8 cellular contexts compared by ENCODE assay signal in genomic region chrX:47216393-47216925, GRCh38. TPM values are rescaled to one million over a fixed set of nuclear protein-coding genes. Genes with fewer than 3 reads are reported as not detected.
A peak's percentile ranks its signal among the peaks of the same experiment; 100 is the strongest.
DNase-seq lines count a peak whose midpoint lies in the region; ATAC-seq, FAIRE-seq and TF ChIP-seq lines count a peak whose summit lies in the region.

No MANE protein-coding gene starts in this region.

- DNase-seq in activated CD4-positive, alpha-beta T cell treated with anti-CD3 and anti-CD28 coated beads, Interleukin-2, amount 10 ng/mL, durations not matched to agents 7 days and 5 days: no peak
- DNase-seq in activated CD4-positive, alpha-beta T cell treated with anti-CD3 and anti-CD28 coated beads, Interleukin-2, amount 50 U/mL, for 1 hour: no peak
- DNase-seq in HepG2 (ENCODE audit: low spot score) (no peak), suprapubic skin (ENCODE audit: low spot score in 2 of 2) (peak in 1 of 2 donors; percentile 56), NCI-H146 (lab: John Stamatoyannopoulos, UW) (no peak), NCI-H2107 (lab: John Stamatoyannopoulos, UW) (no peak), DMS153 treated with DMSO at 0.1 percent for 48 hours (lab: John Stamatoyannopoulos, UW; ENCODE audit: unreplicated experiment) (no peak)

- intact Hi-C loops in HepG2 (cut with micrococcal nuclease; ENCODE audit: unreplicated experiment): no loop called here

- H3K27me3 Mint-ChIP-seq in activated CD4-positive, alpha-beta T cell treated with anti-CD3 and anti-CD28 coated beads, Interleukin-2, amount 10 ng/mL, durations not matched to agents 7 days and 5 days: no peaks in the 10 kb centered on the region
- H3K27me3 Mint-ChIP-seq in activated T-helper 17 cell treated with anti-CD3 and anti-CD28 coated beads, Interleukin-2, amount 50 U/mL, for 72 hours: no peaks in the 10 kb centered on the region

- TF ChIP-seq EP300 in HepG2 (IDR thresholded peaks at IDR 0.05; ENCODE audit: low read depth in 2 of 2, low read length in 2 of 2) (no peak), HepG2 (CRISPR knock-in tag; IDR thresholded peaks at IDR 0.05; ENCODE audit: borderline replicate concordance) (no peak), suprapubic skin (IDR thresholded peaks at IDR 0.05) (no peak)

- TF ChIP-seq POLR2A in HepG2 (IDR thresholded peaks at IDR 0.05; ENCODE audit: insufficient read depth in 1 of 2, low read depth in 2 of 2, low read length in 2 of 2): no peak
- no peak for TF ChIP-seq POLR2A in suprapubic skin (IDR thresholded peaks at IDR 0.05)

- no peak for FAIRE-seq in HepG2 (lab: Jason Lieb, UNC)

- H3K36me3 Mint-ChIP-seq in activated CD4-positive, alpha-beta T cell treated with anti-CD3 and anti-CD28 coated beads, Interleukin-2, amount 10 ng/mL, durations not matched to agents 7 days and 5 days (ENCODE audit: low read depth): peaks cover 42% of the 10 kb centered on the region
- H3K36me3 Mint-ChIP-seq in activated T-helper 17 cell treated with anti-CD3 and anti-CD28 coated beads, Interleukin-2, amount 50 U/mL, for 72 hours (ENCODE audit: low read depth): peaks cover 92% of the 10 kb centered on the region

- TF ChIP-seq CTCF in HepG2 (CRISPR knock-in tag; IDR thresholded peaks at IDR 0.05): no peak
- no peak for TF ChIP-seq CTCF in suprapubic skin (IDR thresholded peaks at IDR 0.05)

- no peak for ATAC-seq in activated T-helper 17 cell treated with anti-CD3 and anti-CD28 coated beads, Interleukin-2, amount 50 U/mL, for 72 hours (replicated peaks)
- ATAC-seq in HepG2: no peak

- H3K9ac ChIP-seq in HepG2 (ENCODE audit: insufficient read depth, low read depth, low read length): peak overlapping the region; percentile 52; the same call in 1 of the 2 replicates

- H2AFZ ChIP-seq in HepG2 (ENCODE audit: low read length): no peak overlapping the region

- CTCF ChIA-PET in activated CD4-positive, alpha-beta T cell treated with anti-CD3 and anti-CD28 coated beads, Interleukin-2, amount 10 ng/mL, durations not matched to agents 7 days and 5 days (lab: Charles Lee): interaction anchor here (1.1 to 1.7 kb wide), 3 partner anchors 9 to 168 kb away, joined by 3 to 5 read pairs (median 3); no protein-coding TSS in a partner anchor
- CTCF ChIA-PET in HepG2 (lab: Yijun Ruan, JAX; ENCODE audit: low intra/inter-chr PET ratio, low total read pairs): no interaction called here

- H3K79me2 ChIP-seq in HepG2 (ENCODE audit: insufficient read depth, low read length): peaks cover 26% of the 10 kb centered on the region

- peaks cover 22% of the 10 kb centered on the region for H4K20me1 ChIP-seq in HepG2 (ENCODE audit: insufficient read depth, low read length)

- H3K4me3 ChIP-seq in HepG2 (replicated peaks in 1 of 3; ENCODE audit: insufficient read depth in 1 of 3, low read depth in 2 of 3, low read length in 3 of 3) (no peak overlapping the region), suprapubic skin (no peak overlapping the region)

- POLR2A ChIA-PET in activated CD4-positive, alpha-beta T cell treated with anti-CD3 and anti-CD28 coated beads, Interleukin-2, amount 10 ng/mL, durations not matched to agents 7 days and 5 days (lab: Charles Lee): no interaction called here
- POLR2A ChIA-PET in HepG2 (lab: Yijun Ruan, JAX): interaction anchor here (2.0 to 6.2 kb wide), 2 partner anchors 8 to 16 kb away, joined by 9 to 69 read pairs; partner anchors contain the start of gene USP11

- H3K27me3 ChIP-seq in HepG2 (ENCODE audit: control insufficient read depth in 1 of 2, insufficient read depth in 2 of 2, low read length in 2 of 2) (no peaks in the 10 kb centered on the region), suprapubic skin (no peaks in the 10 kb centered on the region)

- in situ Hi-C loops in HepG2 (cut with HindIII; ENCODE audit: extremely low pct_ligation_motif_present, low pct_unique_long_range_greater_than_20kb): no loop called here

- peaks cover 35% of the 10 kb centered on the region for H3K4me1 Mint-ChIP-seq in activated CD4-positive, alpha-beta T cell treated with anti-CD3 and anti-CD28 coated beads, Interleukin-2, amount 10 ng/mL, durations not matched to agents 7 days and 5 days
- H3K4me1 Mint-ChIP-seq in activated T-helper 17 cell treated with anti-CD3 and anti-CD28 coated beads, Interleukin-2, amount 50 U/mL, for 72 hours: peaks cover 36% of the 10 kb centered on the region

- no peak for TF ChIP-seq RAD21 in HepG2 (CRISPR knock-in tag; IDR thresholded peaks at IDR 0.05)

- peaks cover 35% of the 10 kb centered on the region for H3K4me1 ChIP-seq in HepG2 (ENCODE audit: insufficient read depth, low read length)
- H3K4me1 ChIP-seq in suprapubic skin: peaks cover 31% of the 10 kb centered on the region

- WGBS in HepG2 (ENCODE audit: low lambda C conversion rate): 86% methylated on average over 8 of the region's 8 CpGs
- WGBS in suprapubic skin: 81% methylated on average over 8 of the region's 8 CpGs

- no peak overlapping the region for H3K4me2 ChIP-seq in HepG2 (ENCODE audit: low read depth, low read length)

- H3K9me3 ChIP-seq in HepG2 (ENCODE audit: low read length): no peaks in the 10 kb centered on the region
- H3K9me3 ChIP-seq in suprapubic skin: no peaks in the 10 kb centered on the region

- H3K9me3 Mint-ChIP-seq in activated CD4-positive, alpha-beta T cell treated with anti-CD3 and anti-CD28 coated beads, Interleukin-2, amount 10 ng/mL, durations not matched to agents 7 days and 5 days: no peaks in the 10 kb centered on the region
- H3K9me3 Mint-ChIP-seq in activated T-helper 17 cell treated with anti-CD3 and anti-CD28 coated beads, Interleukin-2, amount 50 U/mL, for 72 hours: no peaks in the 10 kb centered on the region

- H3K27ac ChIP-seq in HepG2 (ENCODE audit: extremely low read length, insufficient read depth, low read length) (peak overlapping the region; percentile 80), suprapubic skin (peak overlapping the region; percentile 97)

- H3K4me3 Mint-ChIP-seq in activated CD4-positive, alpha-beta T cell treated with anti-CD3 and anti-CD28 coated beads, Interleukin-2, amount 10 ng/mL, durations not matched to agents 7 days and 5 days: peak overlapping the region; percentile 92
- peak overlapping the region; percentile 89 for H3K4me3 Mint-ChIP-seq in activated T-helper 17 cell treated with anti-CD3 and anti-CD28 coated beads, Interleukin-2, amount 50 U/mL, for 72 hours

- peak overlapping the region; percentile 90 for H3K27ac Mint-ChIP-seq in activated CD4-positive, alpha-beta T cell treated with anti-CD3 and anti-CD28 coated beads, Interleukin-2, amount 10 ng/mL, durations not matched to agents 7 days and 5 days
- peak overlapping the region; percentile 97 for H3K27ac Mint-ChIP-seq in activated T-helper 17 cell treated with anti-CD3 and anti-CD28 coated beads, Interleukin-2, amount 50 U/mL, for 72 hours

- no TSS peak for BruUV-seq in HepG2 (replicated peaks; lab: Mats Ljungman, UMichigan)

- H3K36me3 ChIP-seq in HepG2 (replicated peaks in 1 of 2; ENCODE audit: control insufficient read depth in 1 of 2, insufficient read depth in 2 of 2, low read length in 2 of 2) (peaks cover 6 to 19% of the 10 kb centered on the region in 2 experiments; a peak in 2 of 5 replicates), suprapubic skin (peaks cover 36% of the 10 kb centered on the region)

RNA-seq across cellular contexts. Expression of gene CDK16, which starts 2.0 kb away (rescaled TPM):
- total RNA-seq in activated CD4-positive, alpha-beta T cell treated with anti-CD3 and anti-CD28 coated beads, Interleukin-2, amount 10 ng/mL, durations not matched to agents 7 days and 5 days: 10 to 100 TPM; 61.6 to 64.2 TPM
- 10 to 100 TPM; 58.3 to 71.5 TPM for total RNA-seq in activated T-helper 17 cell treated with anti-CD3 and anti-CD28 coated beads, Interleukin-2, amount 50 U/mL, for 72 hours
- total RNA-seq in HepG2 (2016; rRNA removed; fragmentation: Illumina TruSeq; extraction: Trizol): 54.0 and 64.5 TPM in 2 replicates
- 42.6 and 48.2 TPM in 2 replicates for total RNA-seq in HepG2 (2016; cell fraction: cytosol; rRNA removed; fragmentation: Illumina TruSeq; extraction: Trizol; ENCODE audit: low read depth)
- 46.2 and 63.4 TPM in 2 replicates for total RNA-seq in HepG2 (2016; cell fraction: insoluble cytoplasmic fraction; rRNA removed; fragmentation: Illumina TruSeq; extraction: Trizol)
- total RNA-seq in HepG2 (2016; cell fraction: membrane; rRNA removed; fragmentation: Illumina TruSeq; extraction: Trizol): 101 and 102 TPM in 2 replicates
- 48.0 and 50.2 TPM in 2 replicates for total RNA-seq in HepG2 (2016; cell fraction: nucleus; rRNA removed; fragmentation: Illumina TruSeq; extraction: Trizol)
- polyA plus RNA-seq in HepG2 (2011; rRNA removed): 221 and 225 TPM in 2 replicates
- polyA plus RNA-seq in HepG2 (2011; cell fraction: cytosol; rRNA removed): 159 and 189 TPM in 2 replicates
- 710 and 899 TPM in 2 replicates for polyA plus RNA-seq in HepG2 (2011; cell fraction: nucleus; rRNA removed)
- polyA plus RNA-seq in HepG2 (2012): 70.8 and 105 TPM in 2 replicates
- polyA plus RNA-seq in HepG2 (2016; cell fraction: cytosol; fragmentation: Illumina TruSeq; extraction: Trizol; ENCODE audit: low read depth): 81.6 and 88.2 TPM in 2 replicates
- 86.5 and 108 TPM in 2 replicates for polyA plus RNA-seq in HepG2 (2016; cell fraction: insoluble cytoplasmic fraction; fragmentation: Illumina TruSeq; extraction: Trizol; ENCODE audit: low read depth)
- 133 and 157 TPM in 2 replicates for polyA plus RNA-seq in HepG2 (2016; cell fraction: membrane; fragmentation: Illumina TruSeq; extraction: Trizol; ENCODE audit: low read depth)
- polyA plus RNA-seq in HepG2 (2016; cell fraction: nucleus; fragmentation: Illumina TruSeq; extraction: Trizol; ENCODE audit: insufficient read depth, low read depth): 147 and 168 TPM in 2 replicates
- polyA minus RNA-seq in HepG2 (2011; rRNA and poly(A)+ RNA removed; ENCODE audit: low replicate concordance): 219 and 435 TPM in 2 replicates
- polyA minus RNA-seq in HepG2 (2011; cell fraction: cytosol; rRNA and poly(A)+ RNA removed): 89.3 and 94.1 TPM in 2 replicates
- 94.1 and 102 TPM in 2 replicates for polyA minus RNA-seq in HepG2 (2011; cell fraction: nucleus; rRNA and poly(A)+ RNA removed)
- total RNA-seq in suprapubic skin: 10 to 100 TPM; 70.5 to 90.1 (median 88.0) TPM

RNA-seq across cellular contexts. Expression of gene USP11, which starts 16.4 kb away (rescaled TPM):
- 10 to 100 TPM; 26.0 to 28.2 TPM for total RNA-seq in activated CD4-positive, alpha-beta T cell treated with anti-CD3 and anti-CD28 coated beads, Interleukin-2, amount 10 ng/mL, durations not matched to agents 7 days and 5 days
- 10 to 100 TPM; 24.0 to 26.6 TPM for total RNA-seq in activated T-helper 17 cell treated with anti-CD3 and anti-CD28 coated beads, Interleukin-2, amount 50 U/mL, for 72 hours
- 23.8 and 33.6 TPM in 2 replicates for total RNA-seq in HepG2 (2016; rRNA removed; fragmentation: Illumina TruSeq; extraction: Trizol)
- total RNA-seq in HepG2 (2016; cell fraction: cytosol; rRNA removed; fragmentation: Illumina TruSeq; extraction: Trizol; ENCODE audit: low read depth): 4.6 and 5.6 TPM in 2 replicates
- total RNA-seq in HepG2 (2016; cell fraction: insoluble cytoplasmic fraction; rRNA removed; fragmentation: Illumina TruSeq; extraction: Trizol): 23.6 and 32.3 TPM in 2 replicates
- total RNA-seq in HepG2 (2016; cell fraction: membrane; rRNA removed; fragmentation: Illumina TruSeq; extraction: Trizol): 5.5 and 6.3 TPM in 2 replicates
- total RNA-seq in HepG2 (2016; cell fraction: nucleus; rRNA removed; fragmentation: Illumina TruSeq; extraction: Trizol): 21.6 and 22.6 TPM in 2 replicates
- polyA plus RNA-seq in HepG2 (2011; rRNA removed): 31.7 and 38.8 TPM in 2 replicates
- 17.8 and 18.8 TPM in 2 replicates for polyA plus RNA-seq in HepG2 (2011; cell fraction: cytosol; rRNA removed)
- polyA plus RNA-seq in HepG2 (2011; cell fraction: nucleus; rRNA removed): 103 TPM in 2 replicates
- polyA plus RNA-seq in HepG2 (2012): 56.6 and 70.9 TPM in 2 replicates
- polyA plus RNA-seq in HepG2 (2016; cell fraction: cytosol; fragmentation: Illumina TruSeq; extraction: Trizol; ENCODE audit: low read depth): 2.1 and 3.2 TPM in 2 replicates
- 21.0 and 30.4 TPM in 2 replicates for polyA plus RNA-seq in HepG2 (2016; cell fraction: insoluble cytoplasmic fraction; fragmentation: Illumina TruSeq; extraction: Trizol; ENCODE audit: low read depth)
- 4.6 and 5.3 TPM in 2 replicates for polyA plus RNA-seq in HepG2 (2016; cell fraction: membrane; fragmentation: Illumina TruSeq; extraction: Trizol; ENCODE audit: low read depth)
- polyA plus RNA-seq in HepG2 (2016; cell fraction: nucleus; fragmentation: Illumina TruSeq; extraction: Trizol; ENCODE audit: insufficient read depth, low read depth): 45.2 and 50.2 TPM in 2 replicates
- 100 and 124 TPM in 2 replicates for polyA minus RNA-seq in HepG2 (2011; rRNA and poly(A)+ RNA removed; ENCODE audit: low replicate concordance)
- 41.3 and 57.4 TPM in 2 replicates for polyA minus RNA-seq in HepG2 (2011; cell fraction: cytosol; rRNA and poly(A)+ RNA removed)
- 55.4 and 68.5 TPM in 2 replicates for polyA minus RNA-seq in HepG2 (2011; cell fraction: nucleus; rRNA and poly(A)+ RNA removed)
- 10 to 100 TPM; 15.4 to 28.3 (median 20.9) TPM for total RNA-seq in suprapubic skin

RNA-seq across cellular contexts. Expression of gene UBA1, which starts 22.8 kb away (rescaled TPM):
- 100 to 1,000 TPM; 162 to 177 TPM for total RNA-seq in activated CD4-positive, alpha-beta T cell treated with anti-CD3 and anti-CD28 coated beads, Interleukin-2, amount 10 ng/mL, durations not matched to agents 7 days and 5 days
- 100 to 1,000 TPM; 227 to 255 TPM for total RNA-seq in activated T-helper 17 cell treated with anti-CD3 and anti-CD28 coated beads, Interleukin-2, amount 50 U/mL, for 72 hours
- total RNA-seq in HepG2 (2016; rRNA removed; fragmentation: Illumina TruSeq; extraction: Trizol) (93.3 and 95.6 TPM in 2 replicates), suprapubic skin (100 to 1,000 TPM; 146 to 186 (median 157) TPM)
- 5.4 and 7.1 TPM in 2 replicates for total RNA-seq in HepG2 (2016; cell fraction: cytosol; rRNA removed; fragmentation: Illumina TruSeq; extraction: Trizol; ENCODE audit: low read depth)
- 77.7 and 94.2 TPM in 2 replicates for total RNA-seq in HepG2 (2016; cell fraction: insoluble cytoplasmic fraction; rRNA removed; fragmentation: Illumina TruSeq; extraction: Trizol)
- 18.1 and 19.1 TPM in 2 replicates for total RNA-seq in HepG2 (2016; cell fraction: membrane; rRNA removed; fragmentation: Illumina TruSeq; extraction: Trizol)
- 55.6 and 61.3 TPM in 2 replicates for total RNA-seq in HepG2 (2016; cell fraction: nucleus; rRNA removed; fragmentation: Illumina TruSeq; extraction: Trizol)
- 129 and 146 TPM in 2 replicates for polyA plus RNA-seq in HepG2 (2011; rRNA removed)
- 77.3 and 97.9 TPM in 2 replicates for polyA plus RNA-seq in HepG2 (2011; cell fraction: cytosol; rRNA removed)
- polyA plus RNA-seq in HepG2 (2011; cell fraction: nucleus; rRNA removed): 223 and 227 TPM in 2 replicates
- 84.6 and 94.4 TPM in 2 replicates for polyA plus RNA-seq in HepG2 (2012)
- 4.8 and 5.6 TPM in 2 replicates for polyA plus RNA-seq in HepG2 (2016; cell fraction: cytosol; fragmentation: Illumina TruSeq; extraction: Trizol; ENCODE audit: low read depth)
- polyA plus RNA-seq in HepG2 (2016; cell fraction: insoluble cytoplasmic fraction; fragmentation: Illumina TruSeq; extraction: Trizol; ENCODE audit: low read depth): 93.8 and 120 TPM in 2 replicates
- 10.0 and 13.0 TPM in 2 replicates for polyA plus RNA-seq in HepG2 (2016; cell fraction: membrane; fragmentation: Illumina TruSeq; extraction: Trizol; ENCODE audit: low read depth)
- 158 and 178 TPM in 2 replicates for polyA plus RNA-seq in HepG2 (2016; cell fraction: nucleus; fragmentation: Illumina TruSeq; extraction: Trizol; ENCODE audit: insufficient read depth, low read depth)
- 280 and 721 TPM in 2 replicates for polyA minus RNA-seq in HepG2 (2011; rRNA and poly(A)+ RNA removed; ENCODE audit: low replicate concordance)
- polyA minus RNA-seq in HepG2 (2011; cell fraction: cytosol; rRNA and poly(A)+ RNA removed): 69.7 and 70.1 TPM in 2 replicates
- 44.2 and 45.4 TPM in 2 replicates for polyA minus RNA-seq in HepG2 (2011; cell fraction: nucleus; rRNA and poly(A)+ RNA removed)
